In genomic region chr11:72940417-72940816, GRCh38 we compare ENCODE assay signal across 18 cellular contexts.
DNase-seq lines count a peak whose midpoint lies in the region; ATAC-seq, FAIRE-seq and TF ChIP-seq lines count a peak whose summit lies in the region.
"Had no signal": no experiment of that assay in that cellular context is flagged by ENCODE, and none has a peak within 500 bp of the region (broad histone marks: within the 10 kb centered on the region; RNA-seq: fewer than 3 reads in every experiment).

No MANE protein-coding gene starts in this region.

- CTCF ChIA-PET in HepG2 (lab: Yijun Ruan, JAX; ENCODE audit: low intra/inter-chr PET ratio, low total read pairs): no interaction called here

- H3K4me1 ChIP-seq in HepG2 (ENCODE audit: insufficient read depth, low read length) (no peaks in the 10 kb centered on the region), right lobe of liver (no peaks in the 10 kb centered on the region), heart right ventricle (peaks cover 3 to 54% (median 30%) of the 10 kb centered on the region in 9 donors)
- H3K4me1 ChIP-seq: Caco-2, HAP-1 had no signal

- no peak for FAIRE-seq in HepG2 (lab: Jason Lieb, UNC)
- FAIRE-seq: A204.1, D721Med, G401.6, GM12891, GM19239 had no signal

- in situ Hi-C loops in HepG2 (cut with HindIII; ENCODE audit: extremely low pct_ligation_motif_present, low pct_unique_long_range_greater_than_20kb): no loop called here

- H3K27ac ChIP-seq in HepG2 (ENCODE audit: extremely low read length, insufficient read depth, low read length) (no peak overlapping the region), right lobe of liver (no peak overlapping the region), heart right ventricle (peak overlapping the region in 5 of 10 donors; percentile 5 to 73 (median 45))
- H3K27ac ChIP-seq: C4-2B, GM23248 had no signal

- no peak for TF ChIP-seq CTCF in HepG2 (CRISPR knock-in tag; IDR thresholded peaks at IDR 0.05)
- TF ChIP-seq CTCF in right lobe of liver (IDR thresholded peaks at IDR 0.05): no peak
- TF ChIP-seq CTCF in heart right ventricle (IDR thresholded peaks at IDR 0.05): no peak

- no peak overlapping the region for H2AFZ ChIP-seq in HepG2 (ENCODE audit: low read length)
- H2AFZ ChIP-seq: GM23248 had no signal

- H3K9me3 Mint-ChIP-seq in naive B cell: no peaks in the 10 kb centered on the region
- H3K9me3 Mint-ChIP-seq: CD4-positive, alpha-beta T cell had no signal

- H3K36me3 ChIP-seq in HepG2 (replicated peaks in 1 of 2; ENCODE audit: control insufficient read depth in 1 of 2, insufficient read depth in 2 of 2, low read length in 2 of 2) (peaks cover 2 to 26% of the 10 kb centered on the region in 2 experiments), right lobe of liver (no peaks in the 10 kb centered on the region), heart right ventricle (peaks cover 0 to 6% (median 0%) of the 10 kb centered on the region in 9 donors)
- H3K36me3 ChIP-seq: HAP-1 had no signal

- intact Hi-C loops in HepG2 (cut with micrococcal nuclease; ENCODE audit: unreplicated experiment) (no loop called here), right lobe of liver (cut with DNase I) (no loop called here), heart right ventricle (cut with DNase I) (no loop called here)

- TF ChIP-seq EP300 in HepG2 (IDR thresholded peaks at IDR 0.05; ENCODE audit: low read depth in 2 of 2, low read length in 2 of 2) (no peak), HepG2 (CRISPR knock-in tag; IDR thresholded peaks at IDR 0.05; ENCODE audit: borderline replicate concordance) (no peak)

- H3K27me3 ChIP-seq in HepG2 (ENCODE audit: control insufficient read depth in 1 of 2, insufficient read depth in 2 of 2, low read length in 2 of 2) (no peaks in the 10 kb centered on the region), right lobe of liver (no peaks in the 10 kb centered on the region), heart right ventricle (no peaks in the 10 kb centered on the region)

- no peak for TF ChIP-seq RAD21 in HepG2 (CRISPR knock-in tag; IDR thresholded peaks at IDR 0.05)

- no peak overlapping the region for H3K9ac ChIP-seq in HepG2 (ENCODE audit: insufficient read depth, low read depth, low read length)
- H3K9ac ChIP-seq: GM23248 had no signal

- no peak for DNase-seq in HepG2 (ENCODE audit: low spot score)
- DNase-seq in right lobe of liver: no peak
- DNase-seq in heart right ventricle: peak; percentile 19 to 47
- no peak for DNase-seq in naive B cell
- DNase-seq in MV-4-11 (lab: John Stamatoyannopoulos, UW): no peak
- no peak for DNase-seq in NCI-H146 (lab: John Stamatoyannopoulos, UW)
- DNase-seq in activated CD4-positive, CD25-positive, alpha-beta regulatory T cell treated with anti-CD3 and anti-CD28 coated beads, Interleukin-2, amount 50 U/mL, for 72 hours: no peak
- DNase-seq: ACHN; Caco-2; CD4-positive, alpha-beta T cell; GM23248 had no signal

- H3K4me3 Mint-ChIP-seq in naive B cell: peak overlapping the region in 1 of 8 donors; percentile 41
- H3K4me3 Mint-ChIP-seq: CD4-positive, alpha-beta T cell had no signal

- H3K27me3 Mint-ChIP-seq in naive B cell: no peaks in the 10 kb centered on the region
- H3K27me3 Mint-ChIP-seq: CD4-positive, alpha-beta T cell had no signal

- H3K36me3 Mint-ChIP-seq in naive B cell: peaks cover 8 to 22% of the 10 kb centered on the region in 2 donors

- no peaks in the 10 kb centered on the region for H4K20me1 ChIP-seq in HepG2 (ENCODE audit: insufficient read depth, low read length)

- ATAC-seq in HepG2 (no peak), right lobe of liver (no peak), heart right ventricle (peak in 6 of 8 donors; percentile 37 to 75 (median 66)), naive B cell (ENCODE audit: low read depth in 2 of 2) (no peak)

- H3K79me2 ChIP-seq in HepG2 (ENCODE audit: insufficient read depth, low read length): no peaks in the 10 kb centered on the region

- WGBS in HepG2 (ENCODE audit: low lambda C conversion rate): 97% methylated on average over 9 of the region's 9 CpGs
- WGBS in right lobe of liver (ENCODE audit: insufficient coverage, low coverage, low lambda C conversion rate, missing lambda C conversion rate): 46% methylated on average over 4 of the region's 9 CpGs
- WGBS in heart right ventricle, 2 donors: 52 to 72% methylated on average over 9 of the region's 9 CpGs

- H3K4me3 ChIP-seq in HepG2 (replicated peaks in 1 of 3; ENCODE audit: insufficient read depth in 1 of 3, low read depth in 2 of 3, low read length in 3 of 3) (no peak overlapping the region), right lobe of liver (no peak overlapping the region), heart right ventricle (no peak overlapping the region)
- H3K4me3 ChIP-seq: GM23248, HAP-1 had no signal

- H3K9me3 ChIP-seq in HepG2 (ENCODE audit: low read length) (no peaks in the 10 kb centered on the region), right lobe of liver (no peaks in the 10 kb centered on the region), heart right ventricle (no peaks in the 10 kb centered on the region)
- H3K9me3 ChIP-seq: HAP-1 had no signal

- TF ChIP-seq POLR2A in HepG2 (IDR thresholded peaks at IDR 0.05; ENCODE audit: insufficient read depth in 1 of 2, low read depth in 2 of 2, low read length in 2 of 2) (no peak), right lobe of liver (IDR thresholded peaks at IDR 0.05) (no peak)

- BruUV-seq in HepG2 (replicated peaks; lab: Mats Ljungman, UMichigan): no TSS peak

- POLR2A ChIA-PET in HepG2 (lab: Yijun Ruan, JAX): no interaction called here

- H3K4me2 ChIP-seq in HepG2 (ENCODE audit: low read depth, low read length): no peak overlapping the region

- peak overlapping the region in 5 of 6 donors; percentile 26 to 85 (median 59) for H3K27ac Mint-ChIP-seq in naive B cell
- H3K27ac Mint-ChIP-seq: CD4-positive, alpha-beta T cell had no signal

- peaks cover 33 to 78% (median 41%) of the 10 kb centered on the region in 3 donors for H3K4me1 Mint-ChIP-seq in naive B cell

TF ChIP-seq in HepG2, 621 proteins besides CTCF, POLR2A, EP300 and RAD21:
- no peak for TF ChIP-seq NKX3-1 (CRISPR knock-in tag; IDR thresholded peaks at IDR 0.05)
- TF ChIP-seq SAP130 (CRISPR knock-in tag; IDR thresholded peaks at IDR 0.05; ENCODE audit: low read depth): no peak
- no peak for TF ChIP-seq MXD1 (CRISPR knock-in tag; IDR thresholded peaks at IDR 0.05)
- no peak for TF ChIP-seq ZNF761 (CRISPR knock-in tag; conservative IDR thresholded peaks at IDR 0.05)
- peak; percentile 41 for TF ChIP-seq RBM22 (optimal IDR thresholded peaks at IDR 0.05; ENCODE audit: low read length)
- TF ChIP-seq ZNF639 (CRISPR knock-in tag; conservative IDR thresholded peaks at IDR 0.05): no peak
- no peak for TF ChIP-seq ZNF264 (CRISPR knock-in tag; IDR thresholded peaks at IDR 0.05)

Comparison
In these comparisons a context has a peak if more than half of its experiments do, and no peak if none do; other contexts are left out.
1. ATAC-seq: peak in heart right ventricle (6 of 8); none in HepG2 (single experiment), right lobe of liver (0 of 4) and naive B cell (0 of 2).
2. DNase-seq: peak in heart right ventricle (2 of 2); none in HepG2 (single experiment), right lobe of liver (0 of 3), naive B cell (single experiment), MV-4-11 (single experiment), NCI-H146 (single experiment) and activated CD4-positive, CD25-positive, alpha-beta regulatory T cell treated with anti-CD3 and anti-CD28 coated beads, Interleukin-2, amount 50 U/mL, for 72 hours (single experiment).